Comparison of ENCODE assay signal across 18 cellular contexts in the genomic region with DNA sequence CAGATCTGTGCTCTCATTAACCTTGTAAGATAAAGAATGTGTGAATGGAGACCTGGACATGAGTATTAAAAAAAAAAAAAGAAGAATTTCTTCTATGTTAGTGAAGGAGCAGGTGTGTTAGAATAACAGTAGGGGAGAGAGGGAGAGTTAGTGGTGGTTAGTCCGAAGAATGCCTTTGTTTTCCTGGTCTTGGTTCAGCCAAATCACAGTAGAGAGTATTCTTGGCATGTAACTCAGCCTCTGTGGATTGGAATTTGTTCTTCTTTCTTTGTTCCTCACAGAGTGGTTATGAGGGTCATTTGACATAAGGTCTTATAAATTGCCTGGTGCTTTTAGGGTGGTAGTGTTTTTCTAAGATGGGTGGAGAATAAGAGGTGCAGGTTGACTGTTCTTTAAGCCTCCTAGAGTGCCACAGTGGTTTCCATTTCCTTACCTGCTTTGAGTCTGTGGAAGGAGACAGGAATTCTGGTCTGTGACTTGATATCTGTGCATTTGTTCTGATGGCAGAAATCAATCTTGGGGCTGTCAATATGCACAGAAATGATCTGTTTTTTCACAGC. TPM values are rescaled to one million over a fixed set of nuclear protein-coding genes. Genes with fewer than 3 reads are reported as not detected.
DNase-seq lines count a peak whose midpoint lies in the region; ATAC-seq and TF ChIP-seq lines count a peak whose summit lies in the region.
"Had no signal": no experiment of that assay in that cellular context is flagged by ENCODE, and none has a peak within 500 bp of the region (broad histone marks: within the 10 kb centered on the region; RNA-seq: fewer than 3 reads in every experiment).

No MANE protein-coding gene starts in this region.

- H3K36me3 ChIP-seq in upper lobe of right lung (no peaks in the 10 kb centered on the region), WERI-Rb-1 (peaks cover 16% of the 10 kb centered on the region)

- H3K4me1 ChIP-seq in upper lobe of right lung = peaks cover 18% of the 10 kb centered on the region

- H3K27me3 ChIP-seq in dorsolateral prefrontal cortex = no peaks in the 10 kb centered on the region
- H3K27me3 ChIP-seq in upper lobe of right lung = no peaks in the 10 kb centered on the region
- H3K27me3 ChIP-seq in WERI-Rb-1 (ENCODE audit: insufficient read depth, low read depth, severe bottlenecking) = no peaks in the 10 kb centered on the region
- H3K27me3 ChIP-seq: upper lobe of left lung had no signal

- H3K36me3 Mint-ChIP-seq in activated naive CD4-positive, alpha-beta T cell treated with anti-CD3 and anti-CD28 coated beads, Interleukin-2, amount 50 U/mL, for 72 hours = peaks cover 17 to 20% of the 10 kb centered on the region in 2 donors
- H3K36me3 Mint-ChIP-seq in activated naive CD4-positive, alpha-beta T cell treated with anti-CD3 and anti-CD28 coated beads for 36 hours (ENCODE audit: low read depth) = peaks cover 24% of the 10 kb centered on the region
- H3K36me3 Mint-ChIP-seq in mesothelial cell of epicardium = peaks cover 8% of the 10 kb centered on the region

- CTCF ChIA-PET in activated naive CD4-positive, alpha-beta T cell treated with anti-CD3 and anti-CD28 coated beads for 36 hours (lab: Charles Lee) = no interaction called here

- H3K27ac ChIP-seq in dorsolateral prefrontal cortex (peak overlapping the region in 55 of 59 donors; percentile 5 to 83 (median 62)), upper lobe of right lung (peak overlapping the region; percentile 0), WERI-Rb-1 (no peak overlapping the region)

- no peaks in the 10 kb centered on the region for H3K27me3 Mint-ChIP-seq in activated naive CD4-positive, alpha-beta T cell treated with anti-CD3 and anti-CD28 coated beads for 36 hours (ENCODE audit: low read depth)
- no peaks in the 10 kb centered on the region for H3K27me3 Mint-ChIP-seq in mesothelial cell of epicardium (ENCODE audit: low read depth)
- H3K27me3 Mint-ChIP-seq: CD4-positive, alpha-beta T cell; naive thymus-derived CD4-positive, alpha-beta T cell had no signal

- H3K27ac Mint-ChIP-seq in activated naive CD4-positive, alpha-beta T cell treated with anti-CD3 and anti-CD28 coated beads, Interleukin-2, amount 50 U/mL, for 72 hours = peak overlapping the region; percentile 8 to 27
- no peak overlapping the region for H3K27ac Mint-ChIP-seq in activated naive CD4-positive, alpha-beta T cell treated with anti-CD3 and anti-CD28 coated beads for 36 hours
- peak overlapping the region; percentile 52 for H3K27ac Mint-ChIP-seq in mesothelial cell of epicardium
- H3K27ac Mint-ChIP-seq: CD4-positive, alpha-beta T cell had no signal

- H3K4me3 Mint-ChIP-seq in activated naive CD4-positive, alpha-beta T cell treated with anti-CD3 and anti-CD28 coated beads for 36 hours = no peak overlapping the region
- no peak overlapping the region for H3K4me3 Mint-ChIP-seq in mesothelial cell of epicardium
- H3K4me3 Mint-ChIP-seq: activated T-cell treated with anti-CD3 and anti-CD28 coated beads, Interleukin-2, amount 50 U/mL, for 4 hours; CD4-positive, alpha-beta T cell; naive thymus-derived CD4-positive, alpha-beta T cell had no signal

- TF ChIP-seq CTCF in dorsolateral prefrontal cortex (IDR thresholded peaks at IDR 0.05 in 54 of 56, conservative IDR thresholded peaks at IDR 0.05 in 2 of 56; ENCODE audit: low read depth in 1 of 56, partially characterized antibody in 56 of 56) (no peak), mesothelial cell of epicardium (IDR thresholded peaks at IDR 0.05; ENCODE audit: unreplicated experiment) (no peak), upper lobe of right lung (IDR thresholded peaks at IDR 0.05) (no peak), WERI-Rb-1 (IDR thresholded peaks at IDR 0.05; ENCODE audit: low read depth, low read length) (no peak)

- peaks cover 32% of the 10 kb centered on the region for H3K4me1 Mint-ChIP-seq in activated naive CD4-positive, alpha-beta T cell treated with anti-CD3 and anti-CD28 coated beads for 36 hours (ENCODE audit: low read depth)
- H3K4me1 Mint-ChIP-seq in mesothelial cell of epicardium = peaks cover 41% of the 10 kb centered on the region

- no peaks in the 10 kb centered on the region for H3K9me3 ChIP-seq in upper lobe of right lung
- H3K9me3 ChIP-seq in WERI-Rb-1 (ENCODE audit: severe bottlenecking) = no peaks in the 10 kb centered on the region
- H3K9me3 ChIP-seq: upper lobe of left lung had no signal

- intact Hi-C loops in activated naive CD4-positive, alpha-beta T cell treated with anti-CD3 and anti-CD28 coated beads for 36 hours (cut with micrococcal nuclease) = no loop called here
- intact Hi-C loops in dorsolateral prefrontal cortex (cut with DNase I) = no loop called here
- intact Hi-C loops in upper lobe of right lung (cut with DNase I) = no loop called here

- H3K4me3 ChIP-seq in dorsolateral prefrontal cortex (no peak overlapping the region), upper lobe of right lung (no peak overlapping the region), WERI-Rb-1 (ENCODE audit: low read depth, low read length) (no peak overlapping the region)
- H3K4me3 ChIP-seq: upper lobe of left lung had no signal

- DNase-seq in activated naive CD4-positive, alpha-beta T cell treated with anti-CD3 and anti-CD28 coated beads, Interleukin-2, amount 50 U/mL, for 72 hours (ENCODE audit: low spot score in 2 of 2) = no peak
- DNase-seq in activated naive CD4-positive, alpha-beta T cell treated with anti-CD3 and anti-CD28 coated beads for 36 hours = no peak
- no peak for DNase-seq in dorsolateral prefrontal cortex
- DNase-seq in mesothelial cell of epicardium (ENCODE audit: low spot score in 2 of 2, unreplicated experiment in 2 of 2) = no peak
- DNase-seq in upper lobe of right lung = no peak
- DNase-seq in NK-92 (lab: John Stamatoyannopoulos, UW; ENCODE audit: unreplicated experiment) = no peak
- no peak for DNase-seq in globus pallidus (ENCODE audit: low spot score)
- no peak for DNase-seq in WERI-Rb-1
- DNase-seq: activated CD4-positive, alpha-beta T cell treated with anti-CD3 and anti-CD28 coated beads for 48 hours; activated T-cell treated with anti-CD3 and anti-CD28 coated beads, Interleukin-2, amount 50 U/mL, for 4 hours; CD4-positive, alpha-beta T cell; kidney; naive thymus-derived CD4-positive, alpha-beta T cell; NCI-H2029 treated with DMSO at 0.1 percent for 48 hours; NCI-H774; stimulated activated CD4-positive, alpha-beta T cell treated with anti-CD3 and anti-CD28 coated beads, Interleukin-1b, Interleukin-23, amount 100 ng/mL, for 48 hours; stimulated activated CD8-positive, alpha-beta memory T cell treated with anti-CD3 and anti-CD28 coated beads, Interleukin-4, amount 100 ng/mL, for 48 hours had no signal

- ATAC-seq in activated naive CD4-positive, alpha-beta T cell treated with anti-CD3 and anti-CD28 coated beads, Interleukin-2, amount 50 U/mL, for 72 hours = no peak
- no peak for ATAC-seq in upper lobe of right lung
- ATAC-seq: activated T-cell treated with anti-CD3 and anti-CD28 coated beads, Interleukin-2, amount 50 U/mL, for 4 hours; naive thymus-derived CD4-positive, alpha-beta T cell had no signal

- H3K9me3 Mint-ChIP-seq in activated naive CD4-positive, alpha-beta T cell treated with anti-CD3 and anti-CD28 coated beads, Interleukin-2, amount 50 U/mL, for 72 hours = peaks cover 0 to 3% of the 10 kb centered on the region in 2 donors
- no peaks in the 10 kb centered on the region for H3K9me3 Mint-ChIP-seq in activated naive CD4-positive, alpha-beta T cell treated with anti-CD3 and anti-CD28 coated beads for 36 hours
- peaks cover 4% of the 10 kb centered on the region for H3K9me3 Mint-ChIP-seq in mesothelial cell of epicardium
- H3K9me3 Mint-ChIP-seq: activated T-cell treated with anti-CD3 and anti-CD28 coated beads, Interleukin-2, amount 50 U/mL, for 4 hours; CD4-positive, alpha-beta T cell; naive thymus-derived CD4-positive, alpha-beta T cell had no signal

RNA-seq across cellular contexts. Expression of gene NUP93, which starts 17.6 kb away (rescaled TPM):
- 100 to 1,000 TPM; 124 to 128 TPM for total RNA-seq in activated naive CD4-positive, alpha-beta T cell treated with anti-CD3 and anti-CD28 coated beads, Interleukin-2, amount 50 U/mL, for 72 hours
- total RNA-seq in activated naive CD4-positive, alpha-beta T cell treated with anti-CD3 and anti-CD28 coated beads for 36 hours = 100 to 1,000 TPM; 161 to 172 TPM
- total RNA-seq in dorsolateral prefrontal cortex (100 to 1,000 TPM in 69 of 120 experiments, 10 to 100 TPM in 51; 60.0 to 155 (median 102) TPM), mesothelial cell of epicardium (66.3 to 74.6 TPM (median 69.1 TPM) in 3 replicates), upper lobe of right lung (57.2 TPM)
